ENCODE assay signal across 8 cellular contexts in the genomic region with DNA sequence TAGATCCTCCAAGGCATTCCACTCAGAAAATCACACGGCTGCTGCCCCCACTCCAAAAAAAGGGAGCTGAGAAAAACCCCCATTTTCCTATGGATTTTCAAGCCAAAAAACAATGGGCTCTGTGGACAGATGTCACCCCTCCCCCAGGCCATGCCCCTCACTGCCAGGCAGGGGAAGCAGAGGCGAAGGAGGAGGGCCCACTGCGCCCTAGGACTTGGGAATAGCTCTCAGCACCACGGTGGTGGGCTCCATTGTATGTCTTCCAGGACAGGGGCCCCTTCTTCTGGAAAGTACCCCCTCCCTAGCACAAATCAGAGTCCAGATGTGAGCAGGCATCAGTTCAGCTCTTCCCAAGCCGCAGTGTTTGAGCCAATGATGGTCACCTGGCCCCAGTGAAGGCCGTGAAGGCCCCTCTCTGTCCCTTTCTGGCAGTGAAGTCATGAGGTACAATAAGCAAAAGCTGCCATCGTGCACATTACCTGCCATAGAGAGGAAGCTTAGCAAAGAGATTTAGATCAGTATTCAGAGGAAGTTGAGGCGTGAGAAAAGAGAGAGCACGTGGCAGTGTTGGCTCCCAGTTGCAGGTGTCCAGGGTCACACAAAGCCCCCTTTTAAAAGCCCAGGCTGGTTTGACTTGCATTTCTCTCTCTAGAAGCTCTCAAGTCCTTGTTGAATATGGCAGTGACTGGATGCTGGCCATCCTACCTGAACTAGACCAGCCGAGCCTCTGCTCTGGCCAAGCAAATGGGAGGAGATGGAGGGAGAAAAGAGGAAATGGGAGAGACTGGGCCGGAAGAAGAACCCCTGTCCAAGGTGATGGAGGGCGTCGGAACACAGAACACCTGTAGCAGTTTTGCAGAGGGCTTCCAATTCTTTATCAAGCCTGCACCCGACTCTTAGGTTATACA.
DNase-seq lines count a peak whose midpoint lies in the region; ATAC-seq and TF ChIP-seq lines count a peak whose summit lies in the region.

No MANE protein-coding gene starts in this region.

- WGBS in lung, 2 donors, result 48 to 58% methylated on average over 14 of the region's 14 CpGs

- intact Hi-C loops in tibial artery (cut with DNase I; ENCODE audit: low total_unique reads), result loop anchor here (5.0 to 10.0 kb wide), 2 partner anchors 367 to 445 kb away; a partner anchor contains a TSS

- H3K9me3 ChIP-seq in lung (ENCODE audit: control insufficient read depth in 2 of 2, insufficient read depth in 1 of 2, low read length in 1 of 2) (no peaks in the 10 kb centered on the region), tibial artery (no peaks in the 10 kb centered on the region), MG63 (no peaks in the 10 kb centered on the region)

- no peak overlapping the region for H3K4me3 ChIP-seq in lung
- H3K4me3 ChIP-seq in tibial artery, result peak overlapping the region in 1 of 2 donors; percentile 17
- no peak overlapping the region for H3K4me3 ChIP-seq in MG63

- DNase-seq in activated T-cell treated with anti-CD3 and anti-CD28 coated beads, Interleukin-2, amount 50 U/mL, for 4 hours, result no peak
- no peak for DNase-seq in activated T-cell treated with anti-CD3 and anti-CD28 coated beads, Interleukin-2, amount 50 U/mL, for 1 hour
- no peak for DNase-seq in activated naive CD8-positive, alpha-beta T cell treated with anti-CD3 and anti-CD28 coated beads for 36 hours
- DNase-seq in lung (ENCODE audit: low spot score), result no peak
- DNase-seq in tibial artery, result peak in 1 of 2 donors; percentile 67
- no peak for DNase-seq in MG63
- DNase-seq in AG20443 (ENCODE audit: low spot score), result no peak

- no peak for ATAC-seq in activated T-cell treated with anti-CD3 and anti-CD28 coated beads, Interleukin-2, amount 50 U/mL, for 4 hours
- ATAC-seq in lung (ENCODE audit: insufficient read depth, low FRiP score) (no peak), GM21576 (IDR thresholded peaks at IDR 0.05; ENCODE audit: unreplicated experiment) (no peak)

- H3K27me3 ChIP-seq in lung (ENCODE audit: control insufficient read depth, insufficient read depth), result no peaks in the 10 kb centered on the region
- no peaks in the 10 kb centered on the region for H3K27me3 ChIP-seq in tibial artery
- H3K27me3 ChIP-seq in MG63, result no peaks in the 10 kb centered on the region

- peaks cover 78% of the 10 kb centered on the region for H3K4me1 Mint-ChIP-seq in activated T-cell treated with anti-CD3 and anti-CD28 coated beads, Interleukin-2, amount 50 U/mL, for 4 hours (ENCODE audit: low read depth)
- peaks cover 73% of the 10 kb centered on the region for H3K4me1 Mint-ChIP-seq in activated naive CD8-positive, alpha-beta T cell treated with anti-CD3 and anti-CD28 coated beads for 36 hours

- peak overlapping the region; percentile 88 to 98 for H3K27ac ChIP-seq in lung (ENCODE audit: low read depth in 1 of 2, low read length in 1 of 2)
- peak overlapping the region; percentile 87 for H3K27ac ChIP-seq in tibial artery

- no peaks in the 10 kb centered on the region for H3K36me3 Mint-ChIP-seq in activated T-cell treated with anti-CD3 and anti-CD28 coated beads, Interleukin-2, amount 50 U/mL, for 4 hours (ENCODE audit: insufficient read depth)
- H3K36me3 Mint-ChIP-seq in activated naive CD8-positive, alpha-beta T cell treated with anti-CD3 and anti-CD28 coated beads for 36 hours, result peaks cover 24% of the 10 kb centered on the region

- H3K36me3 ChIP-seq in lung (ENCODE audit: control insufficient read depth in 2 of 2, insufficient read depth in 2 of 2, low read length in 2 of 2) (no peaks in the 10 kb centered on the region), tibial artery (no peaks in the 10 kb centered on the region), MG63 (no peaks in the 10 kb centered on the region)

- TF ChIP-seq CTCF in lung (IDR thresholded peaks at IDR 0.05; ENCODE audit: control extremely low read depth, extremely low read depth), result no peak
- no peak for TF ChIP-seq CTCF in tibial artery (IDR thresholded peaks at IDR 0.05)

- peak overlapping the region; percentile 71 for H3K4me3 Mint-ChIP-seq in activated T-cell treated with anti-CD3 and anti-CD28 coated beads, Interleukin-2, amount 50 U/mL, for 4 hours
- peak overlapping the region; percentile 68 for H3K4me3 Mint-ChIP-seq in activated naive CD8-positive, alpha-beta T cell treated with anti-CD3 and anti-CD28 coated beads for 36 hours

- H3K9me3 Mint-ChIP-seq in activated T-cell treated with anti-CD3 and anti-CD28 coated beads, Interleukin-2, amount 50 U/mL, for 4 hours, result no peaks in the 10 kb centered on the region
- peaks cover 3% of the 10 kb centered on the region for H3K9me3 Mint-ChIP-seq in activated naive CD8-positive, alpha-beta T cell treated with anti-CD3 and anti-CD28 coated beads for 36 hours

- peak overlapping the region; percentile 93 for H3K27ac Mint-ChIP-seq in activated naive CD8-positive, alpha-beta T cell treated with anti-CD3 and anti-CD28 coated beads for 36 hours

- H3K27me3 Mint-ChIP-seq in activated T-cell treated with anti-CD3 and anti-CD28 coated beads, Interleukin-2, amount 50 U/mL, for 4 hours (ENCODE audit: low read depth), result no peaks in the 10 kb centered on the region
- H3K27me3 Mint-ChIP-seq in activated naive CD8-positive, alpha-beta T cell treated with anti-CD3 and anti-CD28 coated beads for 36 hours, result no peaks in the 10 kb centered on the region

- H3K4me1 ChIP-seq in lung (ENCODE audit: control insufficient read depth in 2 of 2, insufficient read depth in 2 of 2, low read length in 2 of 2) (peaks cover 23 to 31% of the 10 kb centered on the region in 2 donors), tibial artery (peaks cover 6 to 88% (median 48%) of the 10 kb centered on the region in 4 donors)
